ENCODE assay signal across 24 cellular contexts in the genomic region with DNA sequence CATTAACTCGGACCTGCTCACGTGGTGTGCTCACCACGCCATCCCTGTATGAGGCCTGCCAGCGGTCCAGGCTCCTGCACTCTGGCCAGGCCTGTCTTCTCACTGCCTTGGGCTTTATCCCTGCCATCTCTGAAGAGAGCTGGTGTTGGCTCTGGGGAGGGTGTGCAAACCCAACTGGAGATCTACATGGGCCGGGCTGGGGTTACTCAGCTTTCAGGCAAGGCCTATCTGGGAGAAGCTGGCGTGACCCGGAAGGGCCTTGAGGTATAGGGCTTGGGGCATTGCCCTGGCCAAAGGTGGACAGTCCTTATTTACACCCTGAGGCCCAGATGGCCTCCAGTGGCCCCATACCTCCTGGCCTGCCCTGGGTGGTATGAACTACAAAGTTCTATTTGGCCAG. TPM values are rescaled to one million over a fixed set of nuclear protein-coding genes. Genes with fewer than 3 reads are reported as not detected.
DNase-seq lines count a peak whose midpoint lies in the region; ATAC-seq and TF ChIP-seq lines count a peak whose summit lies in the region.
"Had no signal": no experiment of that assay in that cellular context is flagged by ENCODE, and none has a peak within 500 bp of the region (broad histone marks: within the 10 kb centered on the region; RNA-seq: fewer than 3 reads in every experiment).

No MANE protein-coding gene starts in this region.

- peaks cover 40% of the 10 kb centered on the region for H3K4me1 Mint-ChIP-seq in type B pancreatic cell (ENCODE audit: unreplicated experiment)
- peaks cover 28% of the 10 kb centered on the region for H3K4me1 Mint-ChIP-seq in endodermal cell

- intact Hi-C loops in left ventricle myocardium inferior (cut with micrococcal nuclease) = no loop called here
- intact Hi-C loops in Right ventricle myocardium superior (cut with DNase I) = no loop called here
- intact Hi-C loops in right cardiac atrium (cut with DNase I) = no loop called here
- intact Hi-C loops in posterior vena cava (cut with DNase I) = no loop called here

- H3K9me3 Mint-ChIP-seq in type B pancreatic cell = no peaks in the 10 kb centered on the region
- no peaks in the 10 kb centered on the region for H3K9me3 Mint-ChIP-seq in endodermal cell
- H3K9me3 Mint-ChIP-seq: activated T-cell treated with anti-CD3 and anti-CD28 coated beads, Interleukin-2, amount 50 U/mL, for 72 hours; memory B cell; naive B cell; stimulated activated naive CD8-positive, alpha-beta T cell treated with anti-CD3 and anti-CD28 coated beads, Interleukin-15, amount 100 ng/mL, for 72 hours had no signal

- 86% methylated on average over 7 of the region's 7 CpGs for WGBS in right cardiac atrium
- WGBS in endodermal cell (ENCODE audit: insufficient coverage in 1 of 2, insufficient read length in 1 of 2), 2 experiments = 92 to 96% methylated on average over 4 to 7 of the region's 7 CpGs

- H3K36me3 Mint-ChIP-seq in type B pancreatic cell (no peaks in the 10 kb centered on the region), endodermal cell (ENCODE audit: low read depth) (peaks cover 39% of the 10 kb centered on the region)
- H3K36me3 Mint-ChIP-seq: memory B cell, naive B cell had no signal

- ATAC-seq in Right ventricle myocardium superior (ENCODE audit: poor library complexity) (no peak), right cardiac atrium (no peak)
- ATAC-seq: activated T-cell treated with anti-CD3 and anti-CD28 coated beads, Interleukin-2, amount 50 U/mL, for 72 hours; K562; stimulated activated naive CD8-positive, alpha-beta T cell treated with anti-CD3 and anti-CD28 coated beads, Interleukin-15, amount 100 ng/mL, for 72 hours had no signal

- H3K4me1 ChIP-seq in left ventricle myocardium inferior = peaks cover 99% of the 10 kb centered on the region
- H3K4me1 ChIP-seq in right cardiac atrium (ENCODE audit: control insufficient read depth, insufficient read depth, low read length) = peaks cover 23% of the 10 kb centered on the region
- peaks cover 14% of the 10 kb centered on the region for H3K4me1 ChIP-seq in endodermal cell (ENCODE audit: control insufficient read depth, insufficient read depth, low read length)
- H3K4me1 ChIP-seq: parathyroid adenoma had no signal

- TF ChIP-seq CTCF in left ventricle myocardium inferior (IDR thresholded peaks at IDR 0.05; ENCODE audit: borderline replicate concordance) = no peak
- TF ChIP-seq CTCF in type B pancreatic cell (conservative IDR thresholded peaks at IDR 0.05) = no peak
- TF ChIP-seq CTCF in endodermal cell (conservative IDR thresholded peaks at IDR 0.05) = no peak

- peaks cover 40% of the 10 kb centered on the region for H3K36me3 ChIP-seq in left ventricle myocardium inferior
- H3K36me3 ChIP-seq in endodermal cell (ENCODE audit: control insufficient read depth, insufficient read depth, low read length) = peaks cover 13% of the 10 kb centered on the region

- H3K27me3 Mint-ChIP-seq in type B pancreatic cell (peaks cover 9% of the 10 kb centered on the region), endodermal cell (ENCODE audit: insufficient read depth) (no peaks in the 10 kb centered on the region)
- H3K27me3 Mint-ChIP-seq: memory B cell; stimulated activated naive CD8-positive, alpha-beta T cell treated with anti-CD3 and anti-CD28 coated beads, Interleukin-15, amount 100 ng/mL, for 72 hours had no signal

- H3K27ac ChIP-seq in left ventricle myocardium inferior (replicated peaks) = peak overlapping the region; percentile 98
- H3K27ac ChIP-seq in right cardiac atrium (ENCODE audit: low read length) = peak overlapping the region; percentile 72
- no peak overlapping the region for H3K27ac ChIP-seq in endodermal cell (ENCODE audit: low read depth, low read length)
- H3K27ac ChIP-seq: parathyroid adenoma had no signal

- no peak overlapping the region for H3K9ac ChIP-seq in endodermal cell (ENCODE audit: extremely low read depth, low read length, poor library complexity, severe bottlenecking)
- H3K9ac ChIP-seq: parathyroid adenoma had no signal

- H3K27me3 ChIP-seq in left ventricle myocardium inferior (ENCODE audit: low read depth) (no peaks in the 10 kb centered on the region), right cardiac atrium (ENCODE audit: control insufficient read depth, insufficient read depth) (no peaks in the 10 kb centered on the region), endodermal cell (ENCODE audit: control insufficient read depth, insufficient read depth, low read length, poor library complexity, severe bottlenecking) (no peaks in the 10 kb centered on the region)
- H3K27me3 ChIP-seq: MG63 had no signal

- H3K27ac Mint-ChIP-seq in type B pancreatic cell (no peak overlapping the region), endodermal cell (no peak overlapping the region)
- H3K27ac Mint-ChIP-seq: activated T-cell treated with anti-CD3 and anti-CD28 coated beads, Interleukin-2, amount 50 U/mL, for 72 hours; memory B cell; naive B cell had no signal

- H3K4me3 Mint-ChIP-seq in type B pancreatic cell = peak overlapping the region; percentile 47
- no peak overlapping the region for H3K4me3 Mint-ChIP-seq in endodermal cell
- H3K4me3 Mint-ChIP-seq: activated T-cell treated with anti-CD3 and anti-CD28 coated beads, Interleukin-2, amount 50 U/mL, for 72 hours; memory B cell; naive B cell; stimulated activated naive CD8-positive, alpha-beta T cell treated with anti-CD3 and anti-CD28 coated beads, Interleukin-15, amount 100 ng/mL, for 72 hours had no signal

- no peak for DNase-seq in left ventricle myocardium inferior
- no peak for DNase-seq in Right ventricle myocardium superior
- peak in 2 of 3 donors; percentile 26 to 41 for DNase-seq in right cardiac atrium
- peak; percentile 61 for DNase-seq in posterior vena cava (ENCODE audit: low spot score)
- DNase-seq in type B pancreatic cell (ENCODE audit: extremely low spot score, unreplicated experiment) = no peak
- DNase-seq in endodermal cell = no peak
- DNase-seq in NCI-H748 treated with DMSO at 0.1 percent for 48 hours (lab: John Stamatoyannopoulos, UW) = no peak
- DNase-seq in AG08395 (ENCODE audit: low spot score) = no peak
- DNase-seq: activated CD4-positive, alpha-beta T cell treated with anti-CD3 and anti-CD28 coated beads for 48 hours; activated naive CD4-positive, alpha-beta T cell treated with Interleukin-2 at 50 U/mL for 16 hours; activated T-cell treated with anti-CD3 and anti-CD28 coated beads, Interleukin-2, amount 50 U/mL, for 72 hours; DND-41; MG63; naive B cell; NCI-H2081 treated with DMSO at 0.1 percent for 48 hours; NCI-H82; stimulated activated naive CD8-positive, alpha-beta T cell treated with anti-CD3 and anti-CD28 coated beads, Interleukin-15, amount 100 ng/mL, for 72 hours had no signal

- H3K4me3 ChIP-seq in left ventricle myocardium inferior (peak overlapping the region; percentile 88), right cardiac atrium (ENCODE audit: low read length) (no peak overlapping the region), endodermal cell (ENCODE audit: low read length) (no peak overlapping the region)
- H3K4me3 ChIP-seq: K562, MG63 had no signal

- H3K9me3 ChIP-seq in left ventricle myocardium inferior (replicated peaks) (no peaks in the 10 kb centered on the region), right cardiac atrium (ENCODE audit: control insufficient read depth, low read length) (no peaks in the 10 kb centered on the region), endodermal cell (ENCODE audit: control insufficient read depth, low read length) (no peaks in the 10 kb centered on the region)
- H3K9me3 ChIP-seq: MG63 had no signal

RNA-seq across cellular contexts. Expression of a gene that starts 5.0 kb away (rescaled TPM):
- total RNA-seq in left ventricle myocardium inferior = 154 TPM
- 181 TPM for total RNA-seq in Right ventricle myocardium superior
- 100 to 1,000 TPM; 129 to 177 (median 144) TPM for total RNA-seq in right cardiac atrium
- polyA plus RNA-seq in right cardiac atrium = 63.2 TPM
- total RNA-seq in posterior vena cava = 10 to 100 TPM; 76.5 to 80.0 TPM
- 33.6 and 50.9 TPM in 2 replicates for total RNA-seq in type B pancreatic cell (ENCODE audit: low replicate concordance)
- total RNA-seq in endodermal cell = 100 to 1,000 TPM; 129 to 155 TPM
- polyA plus RNA-seq in endodermal cell (2013, experiment 1 of 2) = 65.0 TPM
- 58.4 TPM for polyA plus RNA-seq in endodermal cell (2013, experiment 2 of 2)

RNA-seq across cellular contexts. Expression of a gene that starts 11.7 kb away (rescaled TPM):
- total RNA-seq in left ventricle myocardium inferior = 0.36 TPM
- total RNA-seq in Right ventricle myocardium superior = 0.56 TPM
- 1 to 10 TPM in 1 of 4 donors, under 1 TPM in 3; 0.54 to 2.3 (median 0.77) TPM for total RNA-seq in right cardiac atrium
- 0.88 TPM for polyA plus RNA-seq in right cardiac atrium
- total RNA-seq in posterior vena cava = 1 to 10 TPM in 1 of 2 donors, not detected in 1; 1.5 TPM
- total RNA-seq in type B pancreatic cell (ENCODE audit: low replicate concordance) = 0.53 and 0.59 TPM in 2 replicates
- total RNA-seq in endodermal cell = 1 to 10 TPM; 1.7 to 1.8 TPM
- polyA plus RNA-seq in endodermal cell (2013, experiment 1 of 2) = 1.1 TPM
- 0.83 TPM for polyA plus RNA-seq in endodermal cell (2013, experiment 2 of 2)
- total RNA-seq: activated CD8-positive, alpha-beta memory T cell treated with anti-CD3 and anti-CD28 coated beads for 36 hours; activated T-cell treated with anti-CD3 and anti-CD28 coated beads, Interleukin-2, amount 50 U/mL, for 72 hours; K562; T-helper 2 cell treated with Interferon-gamma antibody and Interleukin-4, amounts not matched to agents 100 ng/mL and 5 ng/mL, for 36 hours; urinary bladder had no signal
- polyA plus RNA-seq: BJ had no signal

RNA-seq across cellular contexts. Expression of a gene that starts 18.5 kb away (rescaled TPM):
- total RNA-seq in left ventricle myocardium inferior (786 TPM), Right ventricle myocardium superior (853 TPM), right cardiac atrium (100 to 1,000 TPM; 677 to 993 (median 871) TPM), posterior vena cava (100 to 1,000 TPM; 414 to 463 TPM), type B pancreatic cell (ENCODE audit: low replicate concordance) (880 and 1,082 TPM in 2 replicates), endodermal cell (1,000 to 10,000 TPM; 1,356 to 1,422 TPM)
- 586 TPM for polyA plus RNA-seq in right cardiac atrium
- polyA plus RNA-seq in endodermal cell (2013, experiment 1 of 2) = 1,137 TPM
- 1,046 TPM for polyA plus RNA-seq in endodermal cell (2013, experiment 2 of 2)

RNA-seq across cellular contexts. Expression of a gene that starts 28.9 kb away (rescaled TPM):
- total RNA-seq in left ventricle myocardium inferior (20.2 TPM), Right ventricle myocardium superior (19.4 TPM), right cardiac atrium (10 to 100 TPM; 21.0 to 25.2 (median 23.0) TPM), posterior vena cava (10 to 100 TPM; 23.1 to 28.9 TPM), type B pancreatic cell (ENCODE audit: low replicate concordance) (39.6 and 46.1 TPM in 2 replicates), endodermal cell (10 to 100 TPM; 52.5 to 54.3 TPM)
- 15.8 TPM for polyA plus RNA-seq in right cardiac atrium
- polyA plus RNA-seq in endodermal cell (2013, experiment 1 of 2) = 42.1 TPM
- polyA plus RNA-seq in endodermal cell (2013, experiment 2 of 2) = 39.6 TPM

RNA-seq across cellular contexts. Expression of a gene that starts 36.9 kb away (rescaled TPM):
- total RNA-seq in left ventricle myocardium inferior = 2.1 TPM
- 3.7 TPM for total RNA-seq in Right ventricle myocardium superior
- 1 to 10 TPM; 3.7 to 5.5 (median 4.3) TPM for total RNA-seq in right cardiac atrium
- 2.6 TPM for polyA plus RNA-seq in right cardiac atrium
- 1 to 10 TPM; 4.5 to 6.7 TPM for total RNA-seq in posterior vena cava
- total RNA-seq in type B pancreatic cell (ENCODE audit: low replicate concordance) = 9.2 and 10.7 TPM in 2 replicates
- 10 to 100 TPM in 1 of 2 donors, 1 to 10 TPM in 1; 8.3 to 11.0 TPM for total RNA-seq in endodermal cell
- polyA plus RNA-seq in endodermal cell (2013, experiment 1 of 2) = 8.9 TPM
- 5.6 TPM for polyA plus RNA-seq in endodermal cell (2013, experiment 2 of 2)

Comparison
In these comparisons a context has a peak if more than half of its experiments do, and no peak if none do; other contexts are left out.
1. DNase-seq: peak in right cardiac atrium (2 of 3) and posterior vena cava (single experiment); none in left ventricle myocardium inferior (single experiment), Right ventricle myocardium superior (single experiment), type B pancreatic cell (single experiment), endodermal cell (single experiment), NCI-H748 treated with DMSO at 0.1 percent for 48 hours (single experiment) and AG08395 (single experiment).